In the genomic region with DNA sequence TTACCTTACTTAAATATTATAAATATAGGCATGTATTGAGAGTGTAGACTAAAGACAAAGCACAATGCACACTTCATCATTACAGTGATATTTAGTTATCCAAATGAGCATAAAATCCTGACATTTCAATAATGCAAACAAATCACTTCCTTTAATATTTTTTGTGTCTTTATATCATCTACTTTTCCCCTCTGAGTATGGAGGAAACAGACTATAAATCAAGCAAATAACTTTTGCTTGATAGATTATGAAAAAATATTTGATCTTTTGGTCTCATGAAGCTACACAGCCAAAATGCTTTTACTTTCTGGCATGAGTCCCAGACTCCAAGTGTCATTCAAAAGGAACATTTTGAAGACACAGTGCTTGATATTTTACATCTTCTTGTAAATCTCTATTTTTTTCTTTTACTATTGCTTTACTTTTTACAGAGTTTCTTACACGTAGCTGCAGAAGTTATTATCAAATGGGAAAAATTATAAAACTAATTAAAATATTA, we compare ENCODE assay signal across 17 cellular contexts.
"Had no signal": no experiment of that assay in that cellular context is flagged by ENCODE, and none has a peak within 500 bp of the region (broad histone marks: within the 10 kb centered on the region; RNA-seq: fewer than 3 reads in every experiment).

No MANE protein-coding gene starts in this region.

- H3K27me3 ChIP-seq: breast epithelium, upper lobe of left lung had no signal

- ATAC-seq: activated CD8-positive, alpha-beta T cell treated with anti-CD3 and anti-CD28 coated beads for 36 hours; activated naive CD8-positive, alpha-beta T cell treated with anti-CD3 and anti-CD28 coated beads, Interleukin-2, amount 50 U/mL, for 24 hours; left colon; sciatic nerve; stimulated activated effector memory CD8-positive, alpha-beta T cell treated with anti-CD3 and anti-CD28 coated beads, Interleukin-12 subunit alpha, Interleukin-12 subunit beta, amount 100 ng/mL, for 72 hours had no signal

- H3K27ac ChIP-seq: breast epithelium, parathyroid adenoma, thoracic aorta, upper lobe of left lung had no signal

- H3K9me3 ChIP-seq: breast epithelium, thoracic aorta, upper lobe of left lung had no signal

- H3K4me3 ChIP-seq: breast epithelium, smooth muscle cell, thoracic aorta, upper lobe of left lung had no signal

- H3K4me1 ChIP-seq: breast epithelium, parathyroid adenoma, upper lobe of left lung had no signal

- DNase-seq: activated CD4-positive, alpha-beta T cell treated with anti-CD3 and anti-CD28 coated beads, Interleukin-2, amount 10 ng/mL, durations not matched to agents 24 days and 14 days; activated CD8-positive, alpha-beta T cell treated with anti-CD3 and anti-CD28 coated beads for 36 hours; activated naive CD4-positive, alpha-beta T cell treated with anti-CD3 and anti-CD28 coated beads, Interleukin-2, amount 10 ng/mL, durations not matched to agents 7 days and 5 days; activated naive CD8-positive, alpha-beta T cell treated with anti-CD3 and anti-CD28 coated beads, Interleukin-2, amount 50 U/mL, for 24 hours; activated T-cell treated with anti-CD3 and anti-CD28 coated beads, Interleukin-2, amount 50 U/mL, for 24 hours; aorta; effector CD8-positive, alpha-beta T cell; left colon; stimulated activated CD4-positive, alpha-beta T cell treated with anti-CD3 and anti-CD28 coated beads, Interleukin-4, amount 100 ng/mL, for 24 hours; T-helper 9 cell; upper lobe of left lung had no signal

- H3K36me3 ChIP-seq: thoracic aorta, upper lobe of left lung had no signal
